Comparison of ENCODE assay signal across 13 cellular contexts in genomic region chr5:111385970-111386831, GRCh38.
DNase-seq lines count a peak whose midpoint lies in the region; FAIRE-seq and TF ChIP-seq lines count a peak whose summit lies in the region.
"Had no signal": no experiment of that assay in that cellular context is flagged by ENCODE, and none has a peak within 500 bp of the region (broad histone marks: within the 10 kb centered on the region; RNA-seq: fewer than 3 reads in every experiment).

No MANE protein-coding gene starts in this region.

- H3K9me3 Mint-ChIP-seq in H9 (no peaks in the 10 kb centered on the region), nephron (no peaks in the 10 kb centered on the region), Caco-2 (ENCODE audit: unreplicated experiment) (no peaks in the 10 kb centered on the region)

- H3K23ac ChIP-seq in H9 (ENCODE audit: insufficient read length, low read depth, low read length), result no peak overlapping the region

- H3K9ac ChIP-seq in H9 (ENCODE audit: extremely low read depth, insufficient read length, low read length), result no peak overlapping the region

- CTCF ChIA-PET in Caco-2 (lab: Charles Lee), result no interaction called here

- DNase-seq in H9 (no peak), NCI-H1694 treated with DMSO at 0.1 percent for 48 hours (lab: John Stamatoyannopoulos, UW) (peak; percentile 87), SJCRH30 (peak; percentile 56 to 80), Caco-2 (no peak), HTR-8/SVneo (ENCODE audit: insufficient read length, low spot score) (no peak), dedifferentiated amniotic fluid mesenchymal stem cell (ENCODE audit: extremely low spot score) (no peak)
- DNase-seq: activated CD4-positive, alpha-beta T cell treated with anti-CD3 and anti-CD28 coated beads for 48 hours; activated effector memory CD4-positive, alpha-beta T cell treated with Interleukin-2 at 50 U/mL for 16 hours; body of pancreas; GOT3; left ventricle myocardium superior; tibial artery had no signal

- H3K56ac ChIP-seq in H9 (ENCODE audit: insufficient read length, low read depth, low read length), result no peak overlapping the region

- no peaks in the 10 kb centered on the region for H4K20me1 ChIP-seq in H9 (ENCODE audit: control insufficient read depth, insufficient read depth, insufficient read length)

- no peak overlapping the region for H4K8ac ChIP-seq in H9 (replicated peaks; ENCODE audit: insufficient read length, low read depth, low read length)

- H3K36me3 ChIP-seq in SJCRH30 (no peaks in the 10 kb centered on the region), Caco-2 (ENCODE audit: control insufficient read depth, insufficient read depth, low read length) (no peaks in the 10 kb centered on the region)
- H3K36me3 ChIP-seq: tibial artery had no signal

- TF ChIP-seq CTCF in H9 (conservative IDR thresholded peaks at IDR 0.05) (no peak), nephron (IDR thresholded peaks at IDR 0.05; ENCODE audit: unreplicated experiment in 3 of 3) (no peak), Caco-2 (IDR thresholded peaks at IDR 0.05; ENCODE audit: insufficient read depth in 1 of 2, low read depth in 1 of 2, low read length in 1 of 2, severe bottlenecking in 1 of 2, unreplicated experiment in 1 of 2) (no peak)

- no peak overlapping the region for H2AFZ ChIP-seq in H9 (ENCODE audit: low read length)

- H3K4me3 ChIP-seq in SJCRH30 (peak overlapping the region; percentile 13; the same call in 1 of the 2 replicates), Caco-2 (ENCODE audit: low read depth, low read length) (no peak overlapping the region)
- H3K4me3 ChIP-seq: body of pancreas, tibial artery had no signal

- H2BK120ac ChIP-seq in H9 (ENCODE audit: low read depth, low read length, poor library complexity, severe bottlenecking), result no peak overlapping the region

- no peak overlapping the region for H2BK15ac ChIP-seq in H9 (ENCODE audit: low read depth, low read length)

- intact Hi-C loops in Caco-2 (cut with micrococcal nuclease; ENCODE audit: unreplicated experiment), result no loop called here

- H3K4me3 Mint-ChIP-seq in H9 (no peak overlapping the region), nephron (no peak overlapping the region), Caco-2 (ENCODE audit: unreplicated experiment) (no peak overlapping the region)

- no peak overlapping the region for H3K4ac ChIP-seq in H9 (ENCODE audit: low read depth, low read length)

- H3K27me3 Mint-ChIP-seq in H9 (ENCODE audit: low read depth), result no peaks in the 10 kb centered on the region
- H3K27me3 Mint-ChIP-seq in nephron (ENCODE audit: low read depth), result no peaks in the 10 kb centered on the region
- H3K27me3 Mint-ChIP-seq in Caco-2 (ENCODE audit: insufficient read depth, unreplicated experiment), result peaks cover under 1% of the 10 kb centered on the region

- FAIRE-seq in HTR-8/SVneo (lab: Jason Lieb, UNC), result no peak

- H3K14ac ChIP-seq in H9 (ENCODE audit: insufficient read depth, low read length), result no peak overlapping the region

- no peak overlapping the region for H3K18ac ChIP-seq in H9 (ENCODE audit: insufficient read length, low read depth, low read length)

- H3K27me3 ChIP-seq in H9 (ENCODE audit: insufficient read depth, low read length) (no peaks in the 10 kb centered on the region), SJCRH30 (no peaks in the 10 kb centered on the region), Caco-2 (replicated peaks; ENCODE audit: control insufficient read depth, insufficient read depth, low read length) (no peaks in the 10 kb centered on the region; the same call in 1 of the 2 replicates)
- H3K27me3 ChIP-seq: body of pancreas, tibial artery had no signal

- H2BK20ac ChIP-seq in H9 (ENCODE audit: low read depth, low read length, poor library complexity, severe bottlenecking), result no peak overlapping the region

- H3K4me1 ChIP-seq in H9 (ENCODE audit: insufficient read depth, low read length), result no peaks in the 10 kb centered on the region
- peaks cover 43% of the 10 kb centered on the region for H3K4me1 ChIP-seq in SJCRH30
- no peaks in the 10 kb centered on the region for H3K4me1 ChIP-seq in Caco-2
- H3K4me1 ChIP-seq: body of pancreas, tibial artery had no signal

- no TSS peak for BruUV-seq in Caco-2 (replicated peaks; lab: Mats Ljungman, UMichigan)

- H3K4me1 Mint-ChIP-seq in H9 (peaks cover 0 to under 1% of the 10 kb centered on the region in 2 experiments; a peak in 1 of 4 replicates), nephron (peaks cover 6% of the 10 kb centered on the region), Caco-2 (ENCODE audit: low read depth, unreplicated experiment) (no peaks in the 10 kb centered on the region)

- no peak overlapping the region for H2BK5ac ChIP-seq in H9 (ENCODE audit: insufficient read length, low read length)

- H3K27ac Mint-ChIP-seq in H9, result peak overlapping the region in 2 of 3 experiments; percentile 36 to 80; a peak in 4 of 7 replicates
- peak overlapping the region in 2 of 3 experiments; percentile 13 to 28 for H3K27ac Mint-ChIP-seq in nephron
- no peak overlapping the region for H3K27ac Mint-ChIP-seq in Caco-2 (ENCODE audit: unreplicated experiment)

- H4K5ac ChIP-seq in H9 (ENCODE audit: insufficient read length, low read depth, low read length), result no peak overlapping the region

- H2BK12ac ChIP-seq in H9 (ENCODE audit: insufficient read length, low read depth, low read length), result no peak overlapping the region

- no peak overlapping the region for H4K91ac ChIP-seq in H9 (ENCODE audit: insufficient read length, low read depth, low read length)

- no peak overlapping the region for H3T11ph ChIP-seq in H9 (ENCODE audit: low read length)

- H3K27ac ChIP-seq in H9 (ENCODE audit: insufficient read length, low read depth, low read length) (no peak overlapping the region), SJCRH30 (peak overlapping the region; percentile 83)
- H3K27ac ChIP-seq: body of pancreas, tibial artery had no signal

- no peaks in the 10 kb centered on the region for H3K79me1 ChIP-seq in H9 (ENCODE audit: insufficient read depth, low read depth, low read length, poor library complexity, severe bottlenecking)

- no peak overlapping the region for H3K4me2 ChIP-seq in H9 (ENCODE audit: insufficient read depth, insufficient read length, low read length)

- no peaks in the 10 kb centered on the region for H3K36me3 Mint-ChIP-seq in H9 (ENCODE audit: insufficient read depth in 1 of 3, low read depth in 3 of 3)
- H3K36me3 Mint-ChIP-seq in nephron (ENCODE audit: low read depth), result no peaks in the 10 kb centered on the region
- no peaks in the 10 kb centered on the region for H3K36me3 Mint-ChIP-seq in Caco-2 (ENCODE audit: insufficient read depth, unreplicated experiment)

- POLR2A ChIA-PET in Caco-2 (lab: Charles Lee), result no interaction called here

- H2AK5ac ChIP-seq in H9 (ENCODE audit: insufficient read length, low read length), result no peak overlapping the region

- WGBS in H9 (ENCODE audit: extremely low coverage, insufficient read length, low lambda C conversion rate), result no CpG with 5 or more reads among the region's 7 CpGs

- H3K9me3 ChIP-seq in H9 (ENCODE audit: control insufficient read depth, low read depth, low read length) (no peaks in the 10 kb centered on the region), SJCRH30 (replicated peaks) (no peaks in the 10 kb centered on the region), Caco-2 (no peaks in the 10 kb centered on the region; the same call in 1 of the 2 replicates)
- H3K9me3 ChIP-seq: body of pancreas, tibial artery had no signal

- no peaks in the 10 kb centered on the region for H3K79me2 ChIP-seq in H9 (ENCODE audit: insufficient read depth, low read length)

- no peaks in the 10 kb centered on the region for H3K23me2 ChIP-seq in H9 (ENCODE audit: insufficient read length, low read depth, low read length, poor library complexity, severe bottlenecking)

Comparison
In these comparisons a context has a peak if more than half of its experiments do, and no peak if none do; other contexts are left out.
1. DNase-seq: peak in NCI-H1694 treated with DMSO at 0.1 percent for 48 hours (single experiment) and SJCRH30 (2 of 2); none in H9 (single experiment), Caco-2 (0 of 2), HTR-8/SVneo (single experiment) and dedifferentiated amniotic fluid mesenchymal stem cell (single experiment).